ENCODE assay signal across 9 cellular contexts in genomic region chr4:107333518-107333917, GRCh38.
"Had no signal": no experiment of that assay in that cellular context is flagged by ENCODE, and none has a peak within 500 bp of the region (broad histone marks: within the 10 kb centered on the region; RNA-seq: fewer than 3 reads in every experiment).

No MANE protein-coding gene starts in this region.

- H3K36me3 ChIP-seq: HAP-1 had no signal

- DNase-seq: GM23248, GOT3, H7, HFFc6, KBM-7 had no signal

- H3K27ac ChIP-seq: GM23248, HL-60 had no signal

- H3K4me1 ChIP-seq: HAP-1 had no signal

- H3K9ac ChIP-seq: GM23248 had no signal

- H3K9me3 ChIP-seq: HAP-1 had no signal

- ATAC-seq: HCT116, HepG2 had no signal

- H2AFZ ChIP-seq: GM23248 had no signal

- H3K4me3 ChIP-seq: GM23248, HAP-1 had no signal
